8 cellular contexts compared by ENCODE assay signal in the genomic region with DNA sequence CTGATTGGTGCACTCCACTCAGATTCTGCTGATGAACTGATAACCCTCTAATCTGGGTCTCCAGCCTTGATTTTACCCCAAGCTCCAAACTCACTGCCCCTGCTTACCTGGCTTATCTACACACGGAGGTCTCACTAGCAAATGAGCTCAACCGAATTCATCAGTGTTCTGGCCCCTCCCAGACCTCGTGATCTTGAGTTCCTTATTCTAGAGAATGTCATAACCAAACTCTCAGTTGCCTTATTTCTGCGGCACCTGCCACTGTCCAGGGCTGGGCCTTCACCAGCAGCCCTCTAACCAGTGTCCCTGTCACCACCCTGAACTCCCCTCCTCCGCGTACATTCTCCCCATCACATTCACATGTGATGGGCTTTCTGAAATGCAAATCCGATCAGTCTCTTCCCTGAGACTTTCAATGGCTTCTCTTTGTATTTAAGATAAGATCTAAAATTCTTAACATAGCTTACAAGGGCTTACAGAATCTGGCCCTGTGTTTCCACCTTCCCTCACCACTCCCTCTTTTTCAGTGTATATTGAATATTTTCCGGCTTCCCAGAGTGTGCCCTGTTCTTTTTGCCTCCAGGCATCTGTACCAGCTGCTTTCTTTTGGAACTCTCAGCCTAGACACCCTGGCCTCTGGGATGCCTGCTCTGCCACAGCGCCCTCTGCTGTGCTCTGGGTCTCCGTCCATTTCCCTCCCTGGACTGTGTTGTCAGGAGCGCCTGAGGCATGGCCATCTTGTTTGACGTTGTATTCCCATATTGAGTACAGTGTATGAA. TPM values are rescaled to one million over a fixed set of nuclear protein-coding genes. Genes with fewer than 3 reads are reported as not detected.
A peak's percentile ranks its signal among the peaks of the same experiment; 100 is the strongest.
DNase-seq lines count a peak whose midpoint lies in the region; ATAC-seq, FAIRE-seq and TF ChIP-seq lines count a peak whose summit lies in the region.

No MANE protein-coding gene starts in this region.

- intact Hi-C loops in breast epithelium (cut with DNase I; ENCODE audit: low total_unique reads), result loop anchor here (10.0 kb wide), 1 partner anchor 1455 kb away; no protein-coding TSS in a partner anchor
- intact Hi-C loops in HepG2 (cut with micrococcal nuclease; ENCODE audit: unreplicated experiment), result loop anchor here (10.0 kb wide), 1 partner anchor 595 kb away; no protein-coding TSS in a partner anchor

- H3K4me1 ChIP-seq in breast epithelium (no peaks in the 10 kb centered on the region), HepG2 (ENCODE audit: insufficient read depth, low read length) (peaks cover 9% of the 10 kb centered on the region; the same call in 1 of the 2 replicates)

- in situ Hi-C loops in HepG2 (cut with HindIII; ENCODE audit: extremely low pct_ligation_motif_present, low pct_unique_long_range_greater_than_20kb), result no loop called here

- CTCF ChIA-PET in HepG2 (lab: Yijun Ruan, JAX; ENCODE audit: low intra/inter-chr PET ratio, low total read pairs), result interaction anchor here (0.9 kb wide), 1 partner anchor 592 kb away, joined by 3 read pairs; no protein-coding TSS in a partner anchor

- TF ChIP-seq RAD21 in HepG2 (CRISPR knock-in tag; IDR thresholded peaks at IDR 0.05), result peak; percentile 65

- 95% methylated on average over 12 of the region's 12 CpGs for WGBS in HepG2 (ENCODE audit: low lambda C conversion rate)

- BruUV-seq in HepG2 (replicated peaks; lab: Mats Ljungman, UMichigan), result no TSS peak

- H3K9ac ChIP-seq in HepG2 (ENCODE audit: insufficient read depth, low read depth, low read length), result no peak overlapping the region

- no peaks in the 10 kb centered on the region for H4K20me1 ChIP-seq in HepG2 (ENCODE audit: insufficient read depth, low read length)

- H3K9me3 ChIP-seq in breast epithelium, result no peaks in the 10 kb centered on the region
- no peaks in the 10 kb centered on the region for H3K9me3 ChIP-seq in HepG2 (ENCODE audit: low read length)

- ATAC-seq in GM21367 (IDR thresholded peaks at IDR 0.05; ENCODE audit: unreplicated experiment) (peak; percentile 45), HG03571 (IDR thresholded peaks at IDR 0.05; ENCODE audit: unreplicated experiment) (peak; percentile 42), HepG2 (peak; percentile 97)

- H3K4me2 ChIP-seq in HepG2 (ENCODE audit: low read depth, low read length), result no peak overlapping the region

- H2AFZ ChIP-seq in HepG2 (ENCODE audit: low read length), result no peak overlapping the region

- TF ChIP-seq POLR2A in breast epithelium (IDR thresholded peaks at IDR 0.05) (no peak), HepG2 (IDR thresholded peaks at IDR 0.05; ENCODE audit: insufficient read depth in 1 of 2, low read depth in 2 of 2, low read length in 2 of 2) (no peak)

- no peaks in the 10 kb centered on the region for H3K36me3 ChIP-seq in breast epithelium
- H3K36me3 ChIP-seq in HepG2 (replicated peaks in 1 of 2; ENCODE audit: control insufficient read depth in 1 of 2, insufficient read depth in 2 of 2, low read length in 2 of 2), result peaks cover 4 to 36% of the 10 kb centered on the region in 2 experiments

- no peaks in the 10 kb centered on the region for H3K79me2 ChIP-seq in HepG2 (ENCODE audit: insufficient read depth, low read length)

- DNase-seq in ELR (ENCODE audit: low read depth), result peak; percentile 90
- DNase-seq in T-helper 2 cell, result peak in 4 of 5 experiments; percentile 13 to 49 (median 40)
- DNase-seq in breast epithelium (ENCODE audit: low spot score in 2 of 2), result peak; percentile 24 to 59
- peak; percentile 28 for DNase-seq in HepG2 (ENCODE audit: low spot score)
- DNase-seq in stimulated activated CD8-positive, alpha-beta memory T cell treated with anti-CD3 and anti-CD28 coated beads, Interleukin-4, amount 100 ng/mL, for 24 hours (ENCODE audit: low read depth), result peak; percentile 22
- no peak for DNase-seq in GF-D8 (lab: John Stamatoyannopoulos, UW)

- H3K4me3 ChIP-seq in breast epithelium (no peak overlapping the region), HepG2 (replicated peaks in 1 of 3; ENCODE audit: insufficient read depth in 1 of 3, low read depth in 2 of 3, low read length in 3 of 3) (no peak overlapping the region)

- peak; percentile 21 for FAIRE-seq in HepG2 (lab: Jason Lieb, UNC)

- TF ChIP-seq EP300 in HepG2 (IDR thresholded peaks at IDR 0.05; ENCODE audit: low read depth in 2 of 2, low read length in 2 of 2) (no peak), HepG2 (CRISPR knock-in tag; IDR thresholded peaks at IDR 0.05; ENCODE audit: borderline replicate concordance) (no peak)

- TF ChIP-seq CTCF in breast epithelium (IDR thresholded peaks at IDR 0.05), result peak in 2 of 3 donors; percentile 25 to 43
- TF ChIP-seq CTCF in HepG2 (CRISPR knock-in tag; IDR thresholded peaks at IDR 0.05), result peak; percentile 84

- POLR2A ChIA-PET in HepG2 (lab: Yijun Ruan, JAX), result interaction anchor here (1.2 kb wide), 1 partner anchor 32 kb away, joined by 3 read pairs; no protein-coding TSS in a partner anchor

- H3K27me3 ChIP-seq in breast epithelium (no peaks in the 10 kb centered on the region), HepG2 (ENCODE audit: control insufficient read depth in 1 of 2, insufficient read depth in 2 of 2, low read length in 2 of 2) (no peaks in the 10 kb centered on the region)

- peak overlapping the region in 1 of 2 donors; percentile 15 for H3K27ac ChIP-seq in breast epithelium
- H3K27ac ChIP-seq in HepG2 (ENCODE audit: extremely low read length, insufficient read depth, low read length), result no peak overlapping the region

TF ChIP-seq in HepG2, 621 proteins besides CTCF, POLR2A, EP300 and RAD21 (continues in another document):
- TF ChIP-seq YY1 (IDR thresholded peaks at IDR 0.05; ENCODE audit: insufficient read depth, insufficient replicate concordance, low read depth, low read length), result peak; percentile 84
- TF ChIP-seq HOXA3 (CRISPR knock-in tag; IDR thresholded peaks at IDR 0.05), result peak; percentile 48; the same call in 1 of the 2 replicates
- TF ChIP-seq, protein P1, sequence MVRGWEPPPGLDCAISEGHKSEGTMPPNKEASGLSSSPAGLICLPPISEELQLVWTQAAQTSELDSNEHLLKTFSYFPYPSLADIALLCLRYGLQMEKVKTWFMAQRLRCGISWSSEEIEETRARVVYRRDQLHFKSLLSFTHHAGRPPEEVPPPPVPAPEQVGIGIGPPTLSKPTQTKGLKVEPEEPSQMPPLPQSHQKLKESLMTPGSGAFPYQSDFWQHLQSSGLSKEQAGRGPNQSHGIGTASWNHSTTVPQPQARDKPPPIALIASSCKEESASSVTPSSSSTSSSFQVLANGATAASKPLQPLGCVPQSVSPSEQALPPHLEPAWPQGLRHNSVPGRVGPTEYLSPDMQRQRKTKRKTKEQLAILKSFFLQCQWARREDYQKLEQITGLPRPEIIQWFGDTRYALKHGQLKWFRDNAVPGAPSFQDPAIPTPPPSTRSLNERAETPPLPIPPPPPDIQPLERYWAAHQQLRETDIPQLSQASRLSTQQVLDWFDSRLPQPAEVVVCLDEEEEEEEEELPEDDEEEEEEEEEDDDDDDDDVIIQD (CRISPR knock-in tag; IDR thresholded peaks at IDR 0.05; ENCODE audit: low read depth), result peak; percentile 61
- TF ChIP-seq ZNF644 (CRISPR knock-in tag; IDR thresholded peaks at IDR 0.05; ENCODE audit: low read depth), result peak; percentile 93
- TF ChIP-seq, protein P2, sequence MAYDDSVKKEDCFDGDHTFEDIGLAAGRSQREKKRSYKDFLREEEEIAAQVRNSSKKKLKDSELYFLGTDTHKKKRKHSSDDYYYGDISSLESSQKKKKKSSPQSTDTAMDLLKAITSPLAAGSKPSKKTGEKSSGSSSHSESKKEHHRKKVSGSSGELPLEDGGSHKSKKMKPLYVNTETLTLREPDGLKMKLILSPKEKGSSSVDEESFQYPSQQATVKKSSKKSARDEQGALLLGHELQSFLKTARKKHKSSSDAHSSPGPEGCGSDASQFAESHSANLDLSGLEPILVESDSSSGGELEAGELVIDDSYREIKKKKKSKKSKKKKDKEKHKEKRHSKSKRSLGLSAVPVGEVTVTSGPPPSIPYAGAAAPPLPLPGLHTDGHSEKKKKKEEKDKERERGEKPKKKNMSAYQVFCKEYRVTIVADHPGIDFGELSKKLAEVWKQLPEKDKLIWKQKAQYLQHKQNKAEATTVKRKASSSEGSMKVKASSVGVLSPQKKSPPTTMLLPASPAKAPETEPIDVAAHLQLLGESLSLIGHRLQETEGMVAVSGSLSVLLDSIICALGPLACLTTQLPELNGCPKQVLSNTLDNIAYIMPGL (CRISPR knock-in tag; IDR thresholded peaks at IDR 0.05; ENCODE audit: borderline replicate concordance in 1 of 2, low read depth in 1 of 2), result peak in 1 of 2 experiments; percentile 47; a peak in 1 of 4 replicates
- no peak for TF ChIP-seq ZNF138 (CRISPR knock-in tag; IDR thresholded peaks at IDR 0.05; ENCODE audit: low read depth)
- peak; percentile 76 for TF ChIP-seq SMC3 (IDR thresholded peaks at IDR 0.05; ENCODE audit: low read length)

RNA-seq across cellular contexts. Expression of a gene that starts 31.1 kb away (rescaled TPM):
- total RNA-seq in breast epithelium (10 to 100 TPM; 40.2 to 76.2 (median 71.8) TPM), HepG2 (2016; rRNA removed; fragmentation: Illumina TruSeq; extraction: Trizol) (46.0 and 51.2 TPM in 2 replicates)
- total RNA-seq in HepG2 (2016; cell fraction: cytosol; rRNA removed; fragmentation: Illumina TruSeq; extraction: Trizol; ENCODE audit: low read depth), result 139 and 176 TPM in 2 replicates
- 49.6 and 52.0 TPM in 2 replicates for total RNA-seq in HepG2 (2016; cell fraction: insoluble cytoplasmic fraction; rRNA removed; fragmentation: Illumina TruSeq; extraction: Trizol)
- total RNA-seq in HepG2 (2016; cell fraction: membrane; rRNA removed; fragmentation: Illumina TruSeq; extraction: Trizol), result 123 and 139 TPM in 2 replicates
- total RNA-seq in HepG2 (2016; cell fraction: nucleus; rRNA removed; fragmentation: Illumina TruSeq; extraction: Trizol), result 44.1 and 50.2 TPM in 2 replicates
- polyA plus RNA-seq in HepG2 (2011; rRNA removed), result 19.6 and 24.5 TPM in 2 replicates
- 9.0 and 11.6 TPM in 2 replicates for polyA plus RNA-seq in HepG2 (2011; cell fraction: cytosol; rRNA removed)
- 38.8 and 42.4 TPM in 2 replicates for polyA plus RNA-seq in HepG2 (2011; cell fraction: nucleus; rRNA removed)
- polyA plus RNA-seq in HepG2 (2012), result 23.4 and 23.6 TPM in 2 replicates
- polyA plus RNA-seq in HepG2 (2016; cell fraction: cytosol; fragmentation: Illumina TruSeq; extraction: Trizol; ENCODE audit: low read depth), result 7.2 and 7.4 TPM in 2 replicates
- polyA plus RNA-seq in HepG2 (2016; cell fraction: insoluble cytoplasmic fraction; fragmentation: Illumina TruSeq; extraction: Trizol; ENCODE audit: low read depth), result 43.9 and 45.3 TPM in 2 replicates
- 24.2 and 27.5 TPM in 2 replicates for polyA plus RNA-seq in HepG2 (2016; cell fraction: membrane; fragmentation: Illumina TruSeq; extraction: Trizol; ENCODE audit: low read depth)
- 72.5 and 83.7 TPM in 2 replicates for polyA plus RNA-seq in HepG2 (2016; cell fraction: nucleus; fragmentation: Illumina TruSeq; extraction: Trizol; ENCODE audit: insufficient read depth, low read depth)
- polyA minus RNA-seq in HepG2 (2011; rRNA and poly(A)+ RNA removed; ENCODE audit: low replicate concordance), result 18.6 and 50.1 TPM in 2 replicates
- 28.5 and 29.1 TPM in 2 replicates for polyA minus RNA-seq in HepG2 (2011; cell fraction: cytosol; rRNA and poly(A)+ RNA removed)
- polyA minus RNA-seq in HepG2 (2011; cell fraction: nucleus; rRNA and poly(A)+ RNA removed), result 33.7 and 45.5 TPM in 2 replicates

Comparison
In these comparisons a context has a peak if more than half of its experiments do, and no peak if none do; other contexts are left out.
1. ATAC-seq: peak in every context shown above with its lines; median percentile 97 in HepG2; 45 in GM21367; 42 in HG03571.